13 cellular contexts compared by ENCODE assay signal in genomic region chr15:81161215-81161673, GRCh38. TPM values are rescaled to one million over a fixed set of nuclear protein-coding genes. Genes with fewer than 3 reads are reported as not detected.
DNase-seq lines count a peak whose midpoint lies in the region; ATAC-seq and TF ChIP-seq lines count a peak whose summit lies in the region.
"Had no signal": no experiment of that assay in that cellular context is flagged by ENCODE, and none has a peak within 500 bp of the region (broad histone marks: within the 10 kb centered on the region; RNA-seq: fewer than 3 reads in every experiment).

No MANE protein-coding gene starts in this region.

- no peaks in the 10 kb centered on the region for H3K36me3 ChIP-seq in Loucy (ENCODE audit: insufficient read depth, low read length)
- H3K36me3 ChIP-seq in gastrocnemius medialis: no peaks in the 10 kb centered on the region

- H3K4me3 Mint-ChIP-seq in chondrocyte (ENCODE audit: unreplicated experiment): no peak overlapping the region
- H3K4me3 Mint-ChIP-seq: natural killer cell treated with Interleukin-12 subunit alpha and Interleukin-12 subunit beta and Interleukin-15 and Interleukin-18, amount 100 ng/mL, for 72 hours had no signal

- no peak for TF ChIP-seq POLR2A in gastrocnemius medialis (IDR thresholded peaks at IDR 0.05)

- H3K4me1 Mint-ChIP-seq in chondrocyte (ENCODE audit: low read depth): peaks cover 51% of the 10 kb centered on the region

- no peak for TF ChIP-seq CTCF in Loucy (conservative IDR thresholded peaks at IDR 0.05; ENCODE audit: low read length)
- no peak for TF ChIP-seq CTCF in chondrocyte (IDR thresholded peaks at IDR 0.05)
- TF ChIP-seq CTCF in gastrocnemius medialis (IDR thresholded peaks at IDR 0.05 in 4 of 5, conservative IDR thresholded peaks at IDR 0.05 in 1 of 5): no peak

- no peak overlapping the region for H3K4me3 ChIP-seq in Loucy (ENCODE audit: low read length, poor library complexity, severe bottlenecking)
- H3K4me3 ChIP-seq in gastrocnemius medialis: no peak overlapping the region

- H3K9me2 ChIP-seq in Loucy (replicated peaks; ENCODE audit: low read depth, low read length): no peaks in the 10 kb centered on the region

- H3K4me1 ChIP-seq in Loucy (ENCODE audit: insufficient read depth, low read length, poor library complexity, severe bottlenecking) (peaks cover 16% of the 10 kb centered on the region), gastrocnemius medialis (peaks cover 4 to 8% of the 10 kb centered on the region in 2 donors)

- no peak for ATAC-seq in gastrocnemius medialis
- ATAC-seq in GM21360 (IDR thresholded peaks at IDR 0.05; ENCODE audit: unreplicated experiment): no peak
- ATAC-seq in GM18502 (IDR thresholded peaks at IDR 0.05; ENCODE audit: poor library complexity, unreplicated experiment): no peak

- in situ Hi-C loops in gastrocnemius medialis (cut with MboI; ENCODE audit: low sequenced_read_pairs in 4 of 4): no loop called here

- H3K79me2 ChIP-seq in Loucy (ENCODE audit: insufficient read depth, low read length): no peaks in the 10 kb centered on the region

- H3K27me3 ChIP-seq in Loucy (ENCODE audit: insufficient read depth, low read length, poor library complexity, severe bottlenecking) (no peaks in the 10 kb centered on the region), gastrocnemius medialis (no peaks in the 10 kb centered on the region)

- peak overlapping the region; percentile 15 to 71 (median 33) for H3K27ac ChIP-seq in gastrocnemius medialis

- no peaks in the 10 kb centered on the region for H4K20me1 ChIP-seq in Loucy (ENCODE audit: insufficient read depth, low read length, poor library complexity, severe bottlenecking)

- H3K9me3 Mint-ChIP-seq in chondrocyte (ENCODE audit: low read depth): no peaks in the 10 kb centered on the region
- H3K9me3 Mint-ChIP-seq: natural killer cell treated with Interleukin-12 subunit alpha and Interleukin-12 subunit beta and Interleukin-15 and Interleukin-18, amount 100 ng/mL, for 72 hours had no signal

- H3K27ac Mint-ChIP-seq in chondrocyte (ENCODE audit: unreplicated experiment): peak overlapping the region; percentile 90
- H3K27ac Mint-ChIP-seq: natural killer cell treated with Interleukin-12 subunit alpha and Interleukin-12 subunit beta and Interleukin-15 and Interleukin-18, amount 100 ng/mL, for 72 hours had no signal

- no peaks in the 10 kb centered on the region for H3K9me3 ChIP-seq in Loucy (ENCODE audit: insufficient read depth, low read depth, low read length)
- H3K9me3 ChIP-seq in gastrocnemius medialis: no peaks in the 10 kb centered on the region

- H3F3A ChIP-seq in Loucy (ENCODE audit: low read depth): no peaks in the 10 kb centered on the region

- intact Hi-C loops in gastrocnemius medialis (cut with DNase I; ENCODE audit: low total_unique reads): no loop called here

- no peak overlapping the region for H3K9ac ChIP-seq in Loucy (ENCODE audit: low read depth, low read length, poor library complexity, severe bottlenecking)

- peak; percentile 2 for DNase-seq in CD1c-positive myeloid dendritic cell (ENCODE audit: extremely low spot score)
- no peak for DNase-seq in chondrocyte (ENCODE audit: low spot score)
- no peak for DNase-seq in gastrocnemius medialis
- no peak for DNase-seq in hippocampal formation (lab: John Stamatoyannopoulos, UW)
- DNase-seq: activated CD8-positive, alpha-beta memory T cell treated with anti-CD3 and anti-CD28 coated beads for 24 hours; activated gamma-delta T cell treated with Interleukin-2 at 50 U/mL for 16 hours; T1000; trophoblast cell had no signal

- no peaks in the 10 kb centered on the region for H3K36me3 Mint-ChIP-seq in chondrocyte (ENCODE audit: low read depth)
- H3K36me3 Mint-ChIP-seq: CD4-positive, CD25-positive, alpha-beta regulatory T cell; natural killer cell treated with Interleukin-12 subunit alpha and Interleukin-12 subunit beta and Interleukin-15 and Interleukin-18, amount 100 ng/mL, for 72 hours had no signal

- H3K27me3 Mint-ChIP-seq in chondrocyte (ENCODE audit: low read depth): no peaks in the 10 kb centered on the region

- H3K4me2 ChIP-seq in Loucy (ENCODE audit: low read depth, low read length, poor library complexity, severe bottlenecking): peak overlapping the region; percentile 35

- no peak overlapping the region for H2AFZ ChIP-seq in Loucy (ENCODE audit: low read length)

RNA-seq across cellular contexts. Expression of gene CFAP161, which starts 27.2 kb away (rescaled TPM):
- total RNA-seq in chondrocyte (not detected in 3 replicates), gastrocnemius medialis (not detected)
- total RNA-seq: natural killer cell treated with Interleukin-12 subunit alpha and Interleukin-12 subunit beta and Interleukin-15 and Interleukin-18, amount 100 ng/mL, for 72 hours had no signal

RNA-seq across cellular contexts. Expression of gene IL16, which starts 35.4 kb away (rescaled TPM):
- 1.1 to 2.5 TPM (median 2.0 TPM) in 3 replicates for total RNA-seq in chondrocyte
- 1 to 10 TPM; 3.3 to 4.5 (median 4.3) TPM for total RNA-seq in gastrocnemius medialis
